Comparison of ENCODE assay signal across 20 cellular contexts in genomic region chr19:28960586-28960985, GRCh38.
DNase-seq lines count a peak whose midpoint lies in the region; ATAC-seq, FAIRE-seq and TF ChIP-seq lines count a peak whose summit lies in the region.
"Had no signal": no experiment of that assay in that cellular context is flagged by ENCODE, and none has a peak within 500 bp of the region (broad histone marks: within the 10 kb centered on the region; RNA-seq: fewer than 3 reads in every experiment).

No MANE protein-coding gene starts in this region.

- CTCF ChIA-PET in A549 (lab: Yijun Ruan, JAX) = interaction anchor here (1.3 kb wide), 1 partner anchor 23 kb away, joined by 3 read pairs; no protein-coding TSS in a partner anchor

- DNase-seq in A549 (ENCODE audit: low read depth in 1 of 2, low spot score in 1 of 2) (no peak), HFFc6 (no peak), chondrocyte (ENCODE audit: low spot score) (no peak), kidney tubule cell (ENCODE audit: low spot score) (peak; percentile 87), esophagus squamous epithelium (lab: John Stamatoyannopoulos, UW) (no peak), GM13976 (ENCODE audit: low spot score) (no peak), posterior cingulate gyrus (no peak)
- DNase-seq: 8988T, C1 segment of cervical spinal cord, DND-41, H9, NCI-H187 treated with DMSO at 0.1 percent for 48 hours, NCI-H2171, NCI-H446, NCI-H69, PC-3 had no signal

- H3K27ac Mint-ChIP-seq in HFFc6 = peak overlapping the region; percentile 99
- peak overlapping the region; percentile 88 for H3K27ac Mint-ChIP-seq in chondrocyte (ENCODE audit: unreplicated experiment)
- H3K27ac Mint-ChIP-seq: H9 had no signal

- H3K4me2 ChIP-seq in A549 = no peak overlapping the region

- H3K4me3 ChIP-seq in A549 (no peak overlapping the region), esophagus squamous epithelium (no peak overlapping the region)

- H3K36me3 ChIP-seq in esophagus squamous epithelium = no peaks in the 10 kb centered on the region

- in situ Hi-C loops in GM13976 (cut with MboI; ENCODE audit: low sequenced_read_pairs, unreplicated experiment) = no loop called here

- H3K27me3 Mint-ChIP-seq in HFFc6 (ENCODE audit: insufficient read depth) (no peaks in the 10 kb centered on the region), chondrocyte (ENCODE audit: low read depth) (no peaks in the 10 kb centered on the region)

- POLR2A ChIA-PET in A549 (lab: Yijun Ruan, JAX) = no interaction called here

- H3K27me3 ChIP-seq in esophagus squamous epithelium = no peaks in the 10 kb centered on the region

- TF ChIP-seq POLR2A in A549 (IDR thresholded peaks at IDR 0.05; ENCODE audit: low read length) (no peak), esophagus squamous epithelium (IDR thresholded peaks at IDR 0.05) (no peak)

- TF ChIP-seq CTCF in A549 (IDR thresholded peaks at IDR 0.05) (no peak), HFFc6 (IDR thresholded peaks at IDR 0.05) (no peak), chondrocyte (IDR thresholded peaks at IDR 0.05) (no peak), esophagus squamous epithelium (IDR thresholded peaks at IDR 0.05) (no peak), GM13976 (IDR thresholded peaks at IDR 0.05; ENCODE audit: borderline replicate concordance, control extremely low read depth, extremely low read depth, insufficient read depth, missing control alignments) (no peak)

- TF ChIP-seq RAD21 in A549 (conservative IDR thresholded peaks at IDR 0.05 in 1 of 2, IDR thresholded peaks at IDR 0.05 in 1 of 2) = no peak

- H3K4me3 Mint-ChIP-seq in HFFc6 (peak overlapping the region; percentile 72; the same call in 1 of the 2 replicates), chondrocyte (ENCODE audit: unreplicated experiment) (no peak overlapping the region)
- H3K4me3 Mint-ChIP-seq: H9 had no signal

- H3K4me1 ChIP-seq in A549 (no peaks in the 10 kb centered on the region), esophagus squamous epithelium (no peaks in the 10 kb centered on the region)

- intact Hi-C loops in esophagus squamous epithelium (cut with DNase I) (no loop called here), posterior cingulate gyrus (cut with DNase I) (no loop called here)

- H3K27ac ChIP-seq in A549 = no peak overlapping the region
- no peak overlapping the region for H3K27ac ChIP-seq in esophagus squamous epithelium
- H3K27ac ChIP-seq: HL-60 had no signal

- H3K9me3 Mint-ChIP-seq in HFFc6 (no peaks in the 10 kb centered on the region), chondrocyte (ENCODE audit: low read depth) (peaks cover 7% of the 10 kb centered on the region)

- 31% methylated on average over 1 of the region's 1 CpG for WGBS in A549 (ENCODE audit: missing lambda C conversion rate)
- whole genome bisulfite sequencing in esophagus squamous epithelium, 2 donors = 63 to 94% methylated on average over 1 of the region's 1 CpG

- no peak for TF ChIP-seq EP300 in A549 (IDR thresholded peaks at IDR 0.05)

- ATAC-seq in A549 (no peak), HG02885 (IDR thresholded peaks at IDR 0.05; ENCODE audit: poor library complexity, unreplicated experiment) (no peak)
- ATAC-seq: PC-3 had no signal

- H3K4me1 Mint-ChIP-seq in HFFc6 (ENCODE audit: low read depth) (peaks cover 51% of the 10 kb centered on the region), chondrocyte (ENCODE audit: low read depth) (peaks cover 61% of the 10 kb centered on the region)

- H3K36me3 Mint-ChIP-seq in HFFc6 (ENCODE audit: low read depth) = peaks cover 3% of the 10 kb centered on the region; the same call in 1 of the 2 replicates
- no peaks in the 10 kb centered on the region for H3K36me3 Mint-ChIP-seq in chondrocyte (ENCODE audit: low read depth)

- no peaks in the 10 kb centered on the region for H3K9me3 ChIP-seq in A549
- no peaks in the 10 kb centered on the region for H3K9me3 ChIP-seq in esophagus squamous epithelium

- FAIRE-seq in A549 (lab: Jason Lieb, UNC) = peak; percentile 92
- FAIRE-seq: GM12892, HTR-8/SVneo had no signal

TF ChIP-seq in A549, 52 proteins besides CTCF, POLR2A, EP300 and RAD21:
- no peak for TF ChIP-seq HOXB5 (CRISPR knock-in tag; IDR thresholded peaks at IDR 0.05)
